Comparison of ENCODE assay signal across 23 cellular contexts in genomic region chr15:28945626-28946215, GRCh38. TPM values are rescaled to one million over a fixed set of nuclear protein-coding genes. Genes with fewer than 3 reads are reported as not detected.
DNase-seq lines count a peak whose midpoint lies in the region; ATAC-seq and TF ChIP-seq lines count a peak whose summit lies in the region.
"Had no signal": no experiment of that assay in that cellular context is flagged by ENCODE, and none has a peak within 500 bp of the region (broad histone marks: within the 10 kb centered on the region; RNA-seq: fewer than 3 reads in every experiment).

No MANE protein-coding gene starts in this region.

- no peaks in the 10 kb centered on the region for H3K36me3 ChIP-seq in psoas muscle (ENCODE audit: insufficient read depth in 1 of 2, low read depth in 1 of 2)

- 82 to 91% (median 87%) methylated on average over 13 of the region's 13 CpGs for WGBS in psoas muscle, 3 donors

- H3K9me3 Mint-ChIP-seq in central memory CD8-positive, alpha-beta T cell = no peaks in the 10 kb centered on the region
- peaks cover 37% of the 10 kb centered on the region for H3K9me3 Mint-ChIP-seq in nephron progenitor cell

- H3K27ac Mint-ChIP-seq in central memory CD8-positive, alpha-beta T cell (ENCODE audit: low read depth) = no peak overlapping the region
- H3K27ac Mint-ChIP-seq in nephron progenitor cell = no peak overlapping the region
- H3K27ac Mint-ChIP-seq: activated CD8-positive, alpha-beta T cell treated with anti-CD3 and anti-CD28 coated beads, Interleukin-2, amount 10 ng/mL, durations not matched to agents 7 days and 5 days; mesothelial cell of epicardium had no signal

- H3K4me1 Mint-ChIP-seq in central memory CD8-positive, alpha-beta T cell = peaks cover 75% of the 10 kb centered on the region
- peaks cover 69% of the 10 kb centered on the region for H3K4me1 Mint-ChIP-seq in nephron progenitor cell
- H3K4me1 Mint-ChIP-seq: mesothelial cell of epicardium had no signal

- TF ChIP-seq CTCF in nephron progenitor cell (IDR thresholded peaks at IDR 0.05) (no peak), psoas muscle (IDR thresholded peaks at IDR 0.05) (no peak)

- H3K4me3 Mint-ChIP-seq in central memory CD8-positive, alpha-beta T cell = peak overlapping the region; percentile 11
- H3K4me3 Mint-ChIP-seq in nephron progenitor cell = peak overlapping the region; percentile 50
- H3K4me3 Mint-ChIP-seq: activated CD8-positive, alpha-beta T cell treated with anti-CD3 and anti-CD28 coated beads, Interleukin-2, amount 10 ng/mL, durations not matched to agents 7 days and 5 days; mesothelial cell of epicardium; naive B cell had no signal

- H3K27ac ChIP-seq in psoas muscle = no peak overlapping the region
- H3K27ac ChIP-seq: HL-60 had no signal

- H3K36me3 Mint-ChIP-seq in central memory CD8-positive, alpha-beta T cell (ENCODE audit: insufficient read depth) = peaks cover 4% of the 10 kb centered on the region
- H3K36me3 Mint-ChIP-seq in nephron progenitor cell (ENCODE audit: low read depth) = peaks cover 62% of the 10 kb centered on the region
- H3K36me3 Mint-ChIP-seq: naive B cell had no signal

- H3K27me3 Mint-ChIP-seq in central memory CD8-positive, alpha-beta T cell = no peaks in the 10 kb centered on the region
- H3K27me3 Mint-ChIP-seq in nephron progenitor cell (ENCODE audit: low read depth, poor library complexity) = peaks cover 2% of the 10 kb centered on the region

- no peak for ATAC-seq in Right ventricle myocardium inferior
- no peak for ATAC-seq in central memory CD8-positive, alpha-beta T cell (replicated peaks; ENCODE audit: extremely low read depth, poor library complexity, severe bottlenecking)
- no peak for ATAC-seq in psoas muscle
- ATAC-seq: activated CD8-positive, alpha-beta T cell treated with anti-CD3 and anti-CD28 coated beads, Interleukin-2, amount 10 ng/mL, durations not matched to agents 7 days and 5 days; HepG2 had no signal

- H3K4me1 ChIP-seq in psoas muscle = no peaks in the 10 kb centered on the region
- H3K4me1 ChIP-seq: Caco-2 had no signal

- no peak overlapping the region for H3K4me3 ChIP-seq in psoas muscle

- DNase-seq in cardiac septum (ENCODE audit: low spot score) = peak; percentile 22
- DNase-seq in Right ventricle myocardium inferior (ENCODE audit: missing footprints) = no peak
- no peak for DNase-seq in central memory CD8-positive, alpha-beta T cell (ENCODE audit: low spot score in 2 of 2)
- DNase-seq in nephron progenitor cell = no peak
- DNase-seq in globus pallidus (ENCODE audit: low spot score) = no peak
- no peak for DNase-seq in psoas muscle
- DNase-seq in NCI-H2196 treated with DMSO at 0.1 percent for 48 hours (lab: John Stamatoyannopoulos, UW; ENCODE audit: unreplicated experiment) = no peak
- DNase-seq: activated CD4-positive, alpha-beta T cell treated with anti-CD3 and anti-CD28 coated beads for 1 hour; activated CD8-positive, alpha-beta T cell treated with anti-CD3 and anti-CD28 coated beads, Interleukin-2, amount 10 ng/mL, durations not matched to agents 7 days and 5 days; activated naive CD4-positive, alpha-beta T cell treated with anti-CD3 and anti-CD28 coated beads, Interleukin-2, amount 50 U/mL, for 16 hours; Caco-2; cerebellar nuclear complex; DMS79; GF-D8; naive B cell; NCI-H146; NCI-H2107; NCI-H446 treated with DMSO at 0.1 percent for 48 hours; NCI-H82 had no signal

- no peaks in the 10 kb centered on the region for H3K9me3 ChIP-seq in psoas muscle
- H3K9me3 ChIP-seq: Caco-2 had no signal

- no peaks in the 10 kb centered on the region for H3K27me3 ChIP-seq in psoas muscle (ENCODE audit: insufficient read depth in 3 of 3, low read length in 2 of 3)

- intact Hi-C loops in cardiac septum (cut with DNase I) (no loop called here), Right ventricle myocardium inferior (cut with DNase I) (no loop called here), psoas muscle (cut with DNase I) (no loop called here)

RNA-seq across cellular contexts. Expression of gene APBA2, which starts 59.9 kb away (rescaled TPM):
- 0.57 TPM for total RNA-seq in cardiac septum
- 2.0 TPM for total RNA-seq in Right ventricle myocardium inferior
- under 1 TPM in 2 of 4 donors, not detected in 2; 0.19 to 0.36 TPM for total RNA-seq in psoas muscle
- under 1 TPM; 0.06 to 0.08 (median 0.08) TPM for polyA plus RNA-seq in psoas muscle
- total RNA-seq: Caco-2, LHCN-M2 had no signal
